1 cellular context compared by ENCODE assay signal in genomic region chr5:76667495-76667894, GRCh38.
TF ChIP-seq lines count a peak whose summit lies in the region.

No MANE protein-coding gene starts in this region.

TF ChIP-seq in K562, 482 proteins besides CTCF, POLR2A, EP300 and RAD21:
- no peak for TF ChIP-seq DEAF1 (CRISPR knock-in tag; IDR thresholded peaks at IDR 0.05)
- TF ChIP-seq ELK1 (CRISPR knock-in tag; IDR thresholded peaks at IDR 0.05) = no peak
- no peak for TF ChIP-seq ZNF224 (CRISPR knock-in tag; IDR thresholded peaks at IDR 0.05)
- no peak for TF ChIP-seq BDP1 (IDR thresholded peaks at IDR 0.05; ENCODE audit: insufficient read depth, insufficient read length)
- TF ChIP-seq RBM17 (IDR thresholded peaks at IDR 0.05; ENCODE audit: borderline replicate concordance, low read depth, low read length) = no peak
- no peak for TF ChIP-seq NR1H2 (CRISPR knock-in tag; IDR thresholded peaks at IDR 0.05)
- TF ChIP-seq ESRRA (IDR thresholded peaks at IDR 0.05; ENCODE audit: borderline replicate concordance, low read depth) = 0 out of 2 replicates have a peak, but pooled peaks have one; percentile 25
- TF ChIP-seq SPI1 (IDR thresholded peaks at IDR 0.05; ENCODE audit: borderline replicate concordance, low read depth, low read length) = peak; percentile 46; the same call in 1 of the 2 replicates
- TF ChIP-seq ZNF586 (CRISPR knock-in tag; conservative IDR thresholded peaks at IDR 0.05) = no peak
- no peak for TF ChIP-seq ZBTB17 (CRISPR knock-in tag; IDR thresholded peaks at IDR 0.05)
- no peak for TF ChIP-seq MAZ (CRISPR knock-in tag; conservative IDR thresholded peaks at IDR 0.05 in 1 of 2, IDR thresholded peaks at IDR 0.05 in 1 of 2)
- no peak for TF ChIP-seq TAF15 (IDR thresholded peaks at IDR 0.05; ENCODE audit: low read depth, low read length)
- TF ChIP-seq TAF1 (IDR thresholded peaks at IDR 0.05; ENCODE audit: control insufficient read depth, extremely low read depth, insufficient read depth, low read length, severe bottlenecking) = no peak
- TF ChIP-seq TCF7 (IDR thresholded peaks at IDR 0.05; ENCODE audit: borderline replicate concordance) = no peak
- TF ChIP-seq ZBTB49 (CRISPR knock-in tag; IDR thresholded peaks at IDR 0.05; ENCODE audit: borderline replicate concordance) = no peak
- TF ChIP-seq ATF7 (IDR thresholded peaks at IDR 0.05) = no peak
- no peak for TF ChIP-seq HMGXB4 (CRISPR knock-in tag; IDR thresholded peaks at IDR 0.05)
- no peak for TF ChIP-seq ATF1 (CRISPR knock-in tag; IDR thresholded peaks at IDR 0.05)
- no peak for TF ChIP-seq ATF1 (tag; IDR thresholded peaks at IDR 0.05)
- TF ChIP-seq RBBP5 (IDR thresholded peaks at IDR 0.05; ENCODE audit: borderline replicate concordance, insufficient read depth, low read length, poor library complexity, severe bottlenecking) = no peak
- no peak for TF ChIP-seq ZNF584 (CRISPR knock-in tag; IDR thresholded peaks at IDR 0.05; ENCODE audit: low read depth)
- TF ChIP-seq NR2C2 (CRISPR knock-in tag; IDR thresholded peaks at IDR 0.05) = no peak
- TF ChIP-seq NR2C2 (tag; IDR thresholded peaks at IDR 0.05) = no peak
- peak; percentile 22; the same call in 1 of the 2 replicates for TF ChIP-seq DPF2 (IDR thresholded peaks at IDR 0.05)
- no peak for TF ChIP-seq NEUROD1 (IDR thresholded peaks at IDR 0.05; ENCODE audit: borderline replicate concordance, low read depth, low read length, partially characterized antibody)
- no peak for TF ChIP-seq LEF1 (IDR thresholded peaks at IDR 0.05)
- peak; percentile 36; the same call in 1 of the 2 replicates for TF ChIP-seq EHMT2 (IDR thresholded peaks at IDR 0.05)
- TF ChIP-seq E2F6 (IDR thresholded peaks at IDR 0.05; ENCODE audit: borderline replicate concordance in 1 of 2, extremely low read depth in 1 of 2, insufficient read depth in 1 of 2, insufficient read length in 1 of 2, low read depth in 1 of 2, low read length in 1 of 2, poor library complexity in 1 of 2, severe bottlenecking in 1 of 2) = no peak
- TF ChIP-seq RBM14 (IDR thresholded peaks at IDR 0.05; ENCODE audit: borderline replicate concordance, insufficient read depth, low read depth, low read length) = no peak
- no peak for TF ChIP-seq ZC3H8 (IDR thresholded peaks at IDR 0.05)
- no peak for TF ChIP-seq ZNF551 (CRISPR knock-in tag; IDR thresholded peaks at IDR 0.05)
- no peak for TF ChIP-seq OTX1 (CRISPR knock-in tag; IDR thresholded peaks at IDR 0.05)
- TF ChIP-seq ZKSCAN3 (CRISPR knock-in tag; IDR thresholded peaks at IDR 0.05) = no peak
- TF ChIP-seq COPS2 (conservative IDR thresholded peaks at IDR 0.05) = no peak
- TF ChIP-seq ZBTB9 (CRISPR knock-in tag; IDR thresholded peaks at IDR 0.05) = no peak
- no peak for TF ChIP-seq CXXC5 (CRISPR knock-in tag; IDR thresholded peaks at IDR 0.05)
- TF ChIP-seq BCLAF1 (IDR thresholded peaks at IDR 0.05; ENCODE audit: borderline replicate concordance in 1 of 2, control insufficient read depth in 1 of 2, low read depth in 2 of 2, low read length in 1 of 2) = no peak
- TF ChIP-seq ATF6 (CRISPR knock-in tag; IDR thresholded peaks at IDR 0.05) = no peak
- TF ChIP-seq FOXK2 (conservative IDR thresholded peaks at IDR 0.05 in 1 of 2, IDR thresholded peaks at IDR 0.05 in 1 of 2; ENCODE audit: low read depth in 2 of 2) = peak in 1 of 2 experiments; percentile 48; a peak in 1 of 4 replicates
- no peak for TF ChIP-seq ETV6 (IDR thresholded peaks at IDR 0.05; ENCODE audit: borderline replicate concordance in 1 of 2, low read depth in 2 of 2, low read length in 1 of 2)
- no peak for TF ChIP-seq ETV6 (CRISPR knock-in tag; IDR thresholded peaks at IDR 0.05; ENCODE audit: borderline replicate concordance)
- no peak for TF ChIP-seq ZBTB33 (CRISPR knock-in tag; IDR thresholded peaks at IDR 0.05)
- no peak for TF ChIP-seq NR3C1 (CRISPR knock-in tag; IDR thresholded peaks at IDR 0.05)
- TF ChIP-seq L3MBTL2 (IDR thresholded peaks at IDR 0.05) = no peak
- TF ChIP-seq NR2C1 (IDR thresholded peaks at IDR 0.05) = peak; percentile 29; the same call in 1 of the 2 replicates
- 0 out of 2 replicates have a peak, but pooled peaks have one; percentile 18 for TF ChIP-seq NR2C1 (tag; IDR thresholded peaks at IDR 0.05)
- no peak for TF ChIP-seq HES1 (IDR thresholded peaks at IDR 0.05; ENCODE audit: low read depth)
- no peak for TF ChIP-seq ZNF740 (CRISPR knock-in tag; IDR thresholded peaks at IDR 0.05)
- TF ChIP-seq ZNF740 (tag; IDR thresholded peaks at IDR 0.05) = no peak
- no peak for TF ChIP-seq U2AF1 (optimal IDR thresholded peaks at IDR 0.05; ENCODE audit: low read depth, low read length)
- TF ChIP-seq DIDO1 (tag; IDR thresholded peaks at IDR 0.05; ENCODE audit: low read depth) = no peak
